ENCODE assay signal across 2 cellular contexts in the genomic region with DNA sequence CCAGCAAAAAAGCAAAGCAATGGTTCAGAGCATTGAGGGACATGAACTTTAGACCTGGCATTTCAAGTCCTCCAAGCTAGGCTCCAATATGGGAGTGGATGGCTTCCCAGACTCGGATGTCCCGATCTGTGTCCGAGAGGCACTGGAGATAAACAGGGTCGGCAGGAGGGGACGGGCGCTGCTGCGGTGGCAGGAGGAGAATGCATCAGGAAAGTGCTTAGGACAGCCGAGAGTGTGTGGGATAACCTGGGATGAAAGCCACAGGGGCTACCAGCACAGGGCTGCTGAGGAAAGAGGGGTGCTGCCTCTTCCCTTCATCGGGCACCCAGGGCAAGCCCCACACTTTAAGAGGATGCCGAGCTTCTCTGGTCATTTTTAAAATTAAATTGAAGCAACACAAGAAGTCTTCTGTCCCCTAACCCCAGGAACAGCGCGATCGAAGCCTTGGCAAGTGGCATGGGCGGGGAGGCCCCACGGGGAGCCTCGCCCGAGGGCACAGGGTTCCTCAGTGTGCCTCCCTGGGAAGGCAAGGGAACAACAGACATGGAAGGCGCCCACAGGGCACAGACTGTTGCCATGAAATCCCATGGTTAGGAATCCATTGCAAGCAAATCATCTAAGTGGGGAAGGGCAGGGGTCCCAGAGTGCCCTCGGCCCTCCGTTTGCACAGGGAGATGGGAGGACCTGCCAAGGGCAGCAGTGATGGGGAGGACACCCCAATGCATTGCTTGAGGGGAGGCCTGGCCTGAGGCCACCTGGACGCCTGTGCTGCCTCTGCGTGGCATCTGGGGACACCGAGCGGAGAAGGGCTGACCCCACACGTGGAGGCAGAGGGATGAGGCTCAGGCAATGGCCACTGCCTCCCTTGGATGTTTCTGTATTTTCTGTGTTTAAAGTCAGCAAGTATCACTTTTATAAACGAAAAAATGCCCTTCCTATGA.
TF ChIP-seq lines count a peak whose summit lies in the region.

No MANE protein-coding gene starts in this region.

TF ChIP-seq in SK-N-SH, 30 proteins besides CTCF, POLR2A, EP300 and RAD21 (continued from another document):
- TF ChIP-seq, protein P1, sequence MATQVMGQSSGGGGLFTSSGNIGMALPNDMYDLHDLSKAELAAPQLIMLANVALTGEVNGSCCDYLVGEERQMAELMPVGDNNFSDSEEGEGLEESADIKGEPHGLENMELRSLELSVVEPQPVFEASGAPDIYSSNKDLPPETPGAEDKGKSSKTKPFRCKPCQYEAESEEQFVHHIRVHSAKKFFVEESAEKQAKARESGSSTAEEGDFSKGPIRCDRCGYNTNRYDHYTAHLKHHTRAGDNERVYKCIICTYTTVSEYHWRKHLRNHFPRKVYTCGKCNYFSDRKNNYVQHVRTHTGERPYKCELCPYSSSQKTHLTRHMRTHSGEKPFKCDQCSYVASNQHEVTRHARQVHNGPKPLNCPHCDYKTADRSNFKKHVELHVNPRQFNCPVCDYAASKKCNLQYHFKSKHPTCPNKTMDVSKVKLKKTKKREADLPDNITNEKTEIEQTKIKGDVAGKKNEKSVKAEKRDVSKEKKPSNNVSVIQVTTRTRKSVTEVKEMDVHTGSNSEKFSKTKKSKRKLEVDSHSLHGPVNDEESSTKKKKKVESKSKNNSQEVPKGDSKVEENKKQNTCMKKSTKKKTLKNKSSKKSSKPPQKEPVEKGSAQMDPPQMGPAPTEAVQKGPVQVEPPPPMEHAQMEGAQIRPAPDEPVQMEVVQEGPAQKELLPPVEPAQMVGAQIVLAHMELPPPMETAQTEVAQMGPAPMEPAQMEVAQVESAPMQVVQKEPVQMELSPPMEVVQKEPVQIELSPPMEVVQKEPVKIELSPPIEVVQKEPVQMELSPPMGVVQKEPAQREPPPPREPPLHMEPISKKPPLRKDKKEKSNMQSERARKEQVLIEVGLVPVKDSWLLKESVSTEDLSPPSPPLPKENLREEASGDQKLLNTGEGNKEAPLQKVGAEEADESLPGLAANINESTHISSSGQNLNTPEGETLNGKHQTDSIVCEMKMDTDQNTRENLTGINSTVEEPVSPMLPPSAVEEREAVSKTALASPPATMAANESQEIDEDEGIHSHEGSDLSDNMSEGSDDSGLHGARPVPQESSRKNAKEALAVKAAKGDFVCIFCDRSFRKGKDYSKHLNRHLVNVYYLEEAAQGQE (IDR thresholded peaks at IDR 0.05; ENCODE audit: low read depth, low read length), result no peak

TF ChIP-seq in SK-N-SH treated with all-trans-retinoic acid at 6 μM for 48 hours, 23 proteins besides CTCF, POLR2A, EP300 and RAD21 (continued from another document):
- TF ChIP-seq, protein P2, sequence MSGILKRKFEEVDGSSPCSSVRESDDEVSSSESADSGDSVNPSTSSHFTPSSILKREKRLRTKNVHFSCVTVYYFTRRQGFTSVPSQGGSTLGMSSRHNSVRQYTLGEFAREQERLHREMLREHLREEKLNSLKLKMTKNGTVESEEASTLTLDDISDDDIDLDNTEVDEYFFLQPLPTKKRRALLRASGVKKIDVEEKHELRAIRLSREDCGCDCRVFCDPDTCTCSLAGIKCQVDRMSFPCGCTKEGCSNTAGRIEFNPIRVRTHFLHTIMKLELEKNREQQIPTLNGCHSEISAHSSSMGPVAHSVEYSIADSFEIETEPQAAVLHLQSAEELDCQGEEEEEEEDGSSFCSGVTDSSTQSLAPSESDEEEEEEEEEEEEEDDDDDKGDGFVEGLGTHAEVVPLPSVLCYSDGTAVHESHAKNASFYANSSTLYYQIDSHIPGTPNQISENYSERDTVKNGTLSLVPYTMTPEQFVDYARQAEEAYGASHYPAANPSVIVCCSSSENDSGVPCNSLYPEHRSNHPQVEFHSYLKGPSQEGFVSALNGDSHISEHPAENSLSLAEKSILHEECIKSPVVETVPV (CRISPR knock-in tag; IDR thresholded peaks at IDR 0.05), result no peak
- TF ChIP-seq CSDC2 (CRISPR knock-in tag; IDR thresholded peaks at IDR 0.05) (no peak), SNAI2 (CRISPR knock-in tag; IDR thresholded peaks at IDR 0.05) (no peak), ZNF70 (CRISPR knock-in tag; IDR thresholded peaks at IDR 0.05) (no peak), ZFP3 (CRISPR knock-in tag; IDR thresholded peaks at IDR 0.05) (no peak), ZNF565 (CRISPR knock-in tag; conservative IDR thresholded peaks at IDR 0.05; ENCODE audit: low read depth) (no peak), TOX (CRISPR knock-in tag; IDR thresholded peaks at IDR 0.05; ENCODE audit: borderline replicate concordance) (no peak), ESRRG (CRISPR knock-in tag; IDR thresholded peaks at IDR 0.05) (no peak), RARB (CRISPR knock-in tag; IDR thresholded peaks at IDR 0.05) (no peak), ARNTL (CRISPR knock-in tag; IDR thresholded peaks at IDR 0.05; ENCODE audit: borderline replicate concordance, low read depth) (no peak), GLIS3 (CRISPR knock-in tag; IDR thresholded peaks at IDR 0.05) (no peak)
